21 cellular contexts compared by ENCODE assay signal in genomic region chr5:134148986-134149539, GRCh38. TPM values are rescaled to one million over a fixed set of nuclear protein-coding genes. Genes with fewer than 3 reads are reported as not detected.
A peak's percentile ranks its signal among the peaks of the same experiment; 100 is the strongest.
DNase-seq lines count a peak whose midpoint lies in the region; ATAC-seq, FAIRE-seq and TF ChIP-seq lines count a peak whose summit lies in the region.
"Had no signal": no experiment of that assay in that cellular context is flagged by ENCODE, and none has a peak within 500 bp of the region (broad histone marks: within the 10 kb centered on the region; RNA-seq: fewer than 3 reads in every experiment).

No MANE protein-coding gene starts in this region.

- H3K27ac Mint-ChIP-seq in CD4-positive, alpha-beta T cell: peak overlapping the region; percentile 89
- H3K27ac Mint-ChIP-seq in naive B cell: peak overlapping the region in 5 of 6 donors; percentile 26 to 71 (median 42)

- no peak for TF ChIP-seq EP300 in GM12878 (IDR thresholded peaks at IDR 0.05; ENCODE audit: borderline replicate concordance in 1 of 2, control insufficient read depth in 1 of 2, low read depth in 2 of 2, low read length in 2 of 2)

- no peaks in the 10 kb centered on the region for H3K27me3 ChIP-seq in CD4-positive, alpha-beta T cell (ENCODE audit: control insufficient read depth, insufficient read depth, low read length)
- H3K27me3 ChIP-seq in DND-41 (ENCODE audit: insufficient read depth, low read length, poor library complexity) (no peaks in the 10 kb centered on the region), GM12878 (replicated peaks in 1 of 2; ENCODE audit: control insufficient read depth in 2 of 2, insufficient read depth in 2 of 2, low read length in 1 of 2) (no peaks in the 10 kb centered on the region), right cardiac atrium (ENCODE audit: control insufficient read depth, insufficient read depth) (no peaks in the 10 kb centered on the region)
- H3K27me3 ChIP-seq: colonic mucosa, left lung, SJSA1, transverse colon had no signal

- no peaks in the 10 kb centered on the region for H3K4me1 ChIP-seq in DND-41 (ENCODE audit: insufficient read depth, low read length)
- no peaks in the 10 kb centered on the region for H3K4me1 ChIP-seq in GM12878 (ENCODE audit: control insufficient read depth, insufficient read depth, low read length)
- peaks cover 10% of the 10 kb centered on the region for H3K4me1 ChIP-seq in right cardiac atrium (ENCODE audit: control insufficient read depth, insufficient read depth, low read length)
- H3K4me1 ChIP-seq: colonic mucosa had no signal

- POLR2A ChIA-PET in CD4-positive, alpha-beta T cell (lab: Charles Lee): interaction anchor here (0.6 to 24.9 kb wide), 10 partner anchors 11 to 1613 kb away, joined by 3 to 350 read pairs (median 4); partner anchors contain the start of genes PPP2CA and SKP1
- POLR2A ChIA-PET in GM12878 (lab: Charles Lee): interaction anchor here (0.5 to 0.6 kb wide), 3 partner anchors 24 to 83 kb away, joined by 4 to 5 read pairs (median 5); no protein-coding TSS in a partner anchor

- FAIRE-seq in GM12878 (lab: Jason Lieb, UNC): no peak
- FAIRE-seq: D721Med, G401.6 had no signal

- no peak overlapping the region for H2AFZ ChIP-seq in DND-41 (ENCODE audit: low read depth, low read length)
- H2AFZ ChIP-seq in GM12878 (ENCODE audit: control insufficient read depth, low read depth, low read length): no peak overlapping the region

- H3K36me3 ChIP-seq in DND-41 (ENCODE audit: insufficient read depth, low read length) (peaks cover 92% of the 10 kb centered on the region), GM12878 (ENCODE audit: control insufficient read depth in 2 of 2, insufficient read depth in 2 of 2, low read length in 1 of 2) (peaks cover 27 to 30% of the 10 kb centered on the region in 2 experiments)

- intact Hi-C loops in CD4-positive, alpha-beta T cell (cut with DNase I, micrococcal nuclease): no loop called here
- intact Hi-C loops in GM12878 (cut with micrococcal nuclease; ENCODE audit: unreplicated experiment): no loop called here
- intact Hi-C loops in right cardiac atrium (cut with DNase I): loop anchor here in 1 of 4 donors (10.0 kb wide), 1 partner anchor 104 kb away; no protein-coding TSS in a partner anchor

- no peaks in the 10 kb centered on the region for H3K27me3 Mint-ChIP-seq in CD4-positive, alpha-beta T cell
- no peaks in the 10 kb centered on the region for H3K27me3 Mint-ChIP-seq in naive B cell

- TF ChIP-seq POLR2A in GM12878 (IDR thresholded peaks at IDR 0.05; ENCODE audit: low read depth, low read length) (no peak), GM18505 (IDR thresholded peaks at IDR 0.05; ENCODE audit: borderline replicate concordance, extremely low read depth, insufficient read depth, insufficient read length) (no peak)

- H3K9me3 Mint-ChIP-seq in CD4-positive, alpha-beta T cell: no peaks in the 10 kb centered on the region
- H3K9me3 Mint-ChIP-seq in naive B cell: no peaks in the 10 kb centered on the region
- H3K9me3 Mint-ChIP-seq: activated T-cell treated with anti-CD3 and anti-CD28 coated beads, Interleukin-2, amount 50 U/mL, for 4 hours had no signal

- no peak overlapping the region for H3K9ac ChIP-seq in DND-41 (ENCODE audit: low read depth, low read length)
- H3K9ac ChIP-seq in GM12878 (ENCODE audit: control insufficient read depth, insufficient read depth, low read length): no peak overlapping the region

- H3K9me3 ChIP-seq in CD4-positive, alpha-beta T cell (ENCODE audit: control insufficient read depth, low read length): no peaks in the 10 kb centered on the region
- H3K9me3 ChIP-seq in DND-41 (ENCODE audit: insufficient read depth, low read length, severe bottlenecking): no peaks in the 10 kb centered on the region
- H3K9me3 ChIP-seq in GM12878 (replicated peaks; ENCODE audit: control insufficient read depth, insufficient read depth, low read length): no peaks in the 10 kb centered on the region
- no peaks in the 10 kb centered on the region for H3K9me3 ChIP-seq in right cardiac atrium (ENCODE audit: control insufficient read depth, low read length)
- H3K9me3 ChIP-seq: colonic mucosa, left lung, SJSA1, transverse colon had no signal

- peak overlapping the region; percentile 36 for H3K4me3 Mint-ChIP-seq in CD4-positive, alpha-beta T cell
- H3K4me3 Mint-ChIP-seq in naive B cell: no peak overlapping the region
- H3K4me3 Mint-ChIP-seq: activated T-cell treated with anti-CD3 and anti-CD28 coated beads, Interleukin-2, amount 50 U/mL, for 4 hours had no signal

- ATAC-seq in CD4-positive, alpha-beta T cell (ENCODE audit: poor library complexity): no peak
- ATAC-seq in DND-41 (ENCODE audit: insufficient read depth, low read depth) (peak; percentile 10; the same call in 1 of the 3 replicates), GM12878 (no peak), naive B cell (ENCODE audit: low read depth in 2 of 2) (no peak), GM18505 (IDR thresholded peaks at IDR 0.05; ENCODE audit: unreplicated experiment) (no peak), right cardiac atrium (no peak)
- ATAC-seq: activated T-cell treated with anti-CD3 and anti-CD28 coated beads, Interleukin-2, amount 50 U/mL, for 4 hours; left lung; PC-3 had no signal

- SMC1A ChIA-PET in GM12878 (lab: Charles Lee; ENCODE audit: uncharacterized antibody, unreplicated experiment): interaction anchor here (21.6 kb wide), 1 partner anchor 110 kb away, joined by 441 read pairs; no protein-coding TSS in a partner anchor

- H3K4me2 ChIP-seq in DND-41 (ENCODE audit: insufficient read depth, low read length) (no peak overlapping the region), GM12878 (ENCODE audit: control insufficient read depth, insufficient read depth) (no peak overlapping the region)

- RAD21 ChIA-PET in GM12878 (lab: Charles Lee; ENCODE audit: unreplicated experiment): interaction anchor here (2.9 to 5.8 kb wide), 2 partner anchors 48 to 108 kb away, joined by 30 to 63 read pairs; no protein-coding TSS in a partner anchor

- H3K4me1 Mint-ChIP-seq in CD4-positive, alpha-beta T cell (ENCODE audit: low read depth): peaks cover 78% of the 10 kb centered on the region
- peaks cover 5 to 15% (median 10%) of the 10 kb centered on the region in 3 donors for H3K4me1 Mint-ChIP-seq in naive B cell

- peaks cover 46% of the 10 kb centered on the region for H3K79me2 ChIP-seq in DND-41 (ENCODE audit: insufficient read depth, low read length)
- H3K79me2 ChIP-seq in GM12878 (ENCODE audit: control insufficient read depth, insufficient read depth, low read length): no peaks in the 10 kb centered on the region

- H3K4me3 ChIP-seq in DND-41 (ENCODE audit: low read depth in 1 of 2, low read length in 2 of 2) (no peak overlapping the region), GM12878 (no peak overlapping the region), right cardiac atrium (ENCODE audit: low read length) (no peak overlapping the region)
- H3K4me3 ChIP-seq: colonic mucosa, left lung, SJSA1, transverse colon had no signal

- CTCF ChIA-PET in CD4-positive, alpha-beta T cell (lab: Charles Lee): interaction anchor here (1.1 to 2.8 kb wide), 2 partner anchors 17 to 109 kb away, joined by 4 to 22 read pairs; no protein-coding TSS in a partner anchor
- CTCF ChIA-PET in GM12878 (lab: Yijun Ruan, JAX): interaction anchor here (0.8 to 24.1 kb wide), 2 partner anchors 110 to 123 kb away, joined by 3 to 792 read pairs; no protein-coding TSS in a partner anchor

- peak overlapping the region; percentile 26 for H3K27ac ChIP-seq in CD4-positive, alpha-beta T cell (ENCODE audit: low read depth, low read length)
- H3K27ac ChIP-seq in DND-41 (ENCODE audit: low read length) (no peak overlapping the region), GM12878 (ENCODE audit: control insufficient read depth, insufficient read depth) (no peak overlapping the region), right cardiac atrium (ENCODE audit: low read length) (no peak overlapping the region)
- H3K27ac ChIP-seq: colonic mucosa, left lung, SJSA1 had no signal

- WGBS in GM12878 (ENCODE audit: insufficient coverage, insufficient replicate concordance, low lambda C conversion rate, missing lambda C conversion rate): 93% methylated on average over 6 of the region's 6 CpGs
- WGBS in right cardiac atrium: 90% methylated on average over 6 of the region's 6 CpGs

- no peak for TF ChIP-seq CTCF in CD4-positive, alpha-beta T cell (IDR thresholded peaks at IDR 0.05)
- TF ChIP-seq CTCF in DND-41 (IDR thresholded peaks at IDR 0.05; ENCODE audit: borderline replicate concordance, extremely low read depth, low read length, poor library complexity, severe bottlenecking) (no peak), GM12878 (IDR thresholded peaks at IDR 0.05 in 2 of 3, conservative IDR thresholded peaks at IDR 0.05 in 1 of 3; ENCODE audit: control insufficient read depth in 2 of 3, extremely low read depth in 1 of 3, insufficient read depth in 1 of 3, low read depth in 3 of 3, low read length in 3 of 3) (no peak)

- no peak for TF ChIP-seq RAD21 in GM12878 (IDR thresholded peaks at IDR 0.05; ENCODE audit: insufficient read depth, low read depth, low read length)

- peaks cover 52% of the 10 kb centered on the region for H4K20me1 ChIP-seq in DND-41 (ENCODE audit: insufficient read depth, low read length)
- H4K20me1 ChIP-seq in GM12878 (ENCODE audit: control insufficient read depth, insufficient read depth): no peaks in the 10 kb centered on the region

- BruUV-seq in GM12878 (replicated peaks; lab: Mats Ljungman, UMichigan): no TSS peak

- DNase-seq in CD4-positive, alpha-beta T cell: peak in 1 of 10 experiments; percentile 2
- DNase-seq in DND-41: no peak
- no peak for DNase-seq in GM12878 (ENCODE audit: low read depth, low spot score)
- no peak for DNase-seq in naive B cell
- DNase-seq in GF-D8 (lab: John Stamatoyannopoulos, UW): no peak
- DNase-seq in NCI-H524 treated with DMSO at 0.1 percent for 48 hours (lab: John Stamatoyannopoulos, UW): no peak
- DNase-seq in right cardiac atrium: no peak
- DNase-seq: activated T-cell treated with anti-CD3 and anti-CD28 coated beads, Interleukin-2, amount 50 U/mL, for 4 hours; AML-193; aorta; colonic mucosa; left lung; NCI-H2081; stimulated activated CD4-positive, alpha-beta T cell treated with anti-CD3 and anti-CD28 coated beads, Interleukin-4, amount 100 ng/mL, for 1 hour; T1000; transverse colon had no signal

- in situ Hi-C loops in GM12878 (cut with MboI): no loop called here

- H3K36me3 Mint-ChIP-seq in CD4-positive, alpha-beta T cell (ENCODE audit: low read depth): peaks cover 91% of the 10 kb centered on the region
- peaks cover 7 to 9% of the 10 kb centered on the region in 2 donors for H3K36me3 Mint-ChIP-seq in naive B cell

RNA-seq across cellular contexts. Expression of gene SKP1, which starts 27.7 kb away (rescaled TPM):
- 100 to 1,000 TPM; 303 to 314 TPM for total RNA-seq in CD4-positive, alpha-beta T cell
- total RNA-seq in GM12878 (2013; cell fraction: nucleolus; rRNA removed): 141 and 142 TPM in 2 replicates
- total RNA-seq in GM12878 (2014; rRNA removed): 100 and 114 TPM in 2 replicates
- total RNA-seq in GM12878 (2014; rRNA removed; fragmentation: Illumina TruSeq; extraction: Trizol): 404 and 421 TPM in 2 replicates
- 202 and 204 TPM in 2 replicates for total RNA-seq in GM12878 (2021)
- polyA plus RNA-seq in GM12878 (2011; ENCODE audit: low read depth): 197 TPM
- polyA plus RNA-seq in GM12878 (2011; rRNA removed): 351 and 383 TPM in 2 replicates
- polyA plus RNA-seq in GM12878 (2011; cell fraction: cytosol; rRNA removed): 151 TPM in 2 replicates
- polyA plus RNA-seq in GM12878 (2011; cell fraction: nucleus; rRNA removed): 163 and 175 TPM in 2 replicates
- 274 and 324 TPM in 2 replicates for polyA plus RNA-seq in GM12878 (2012)
- polyA plus RNA-seq in GM12878 (2014; fragmentation: Illumina TruSeq; extraction: Trizol): 617 and 795 TPM in 2 replicates
- 1,000 to 10,000 TPM; 1,587 to 1,686 TPM for polyA plus RNA-seq in GM12878 (2014; fragmentation: Nextera tagmentation; extraction: Ambion mirVana)
- 305 and 398 TPM in 2 replicates for polyA plus RNA-seq in GM12878 (2014; rRNA removed)
- 100 to 1,000 TPM; 868 to 919 TPM for polyA plus RNA-seq in GM12878 (2016; fragmentation: Nextera tagmentation; extraction: Ambion mirVana)
- 121 and 212 TPM in 2 replicates for polyA minus RNA-seq in GM12878 (2011; rRNA and poly(A)+ RNA removed)
- polyA minus RNA-seq in GM12878 (2011; cell fraction: cytosol; rRNA and poly(A)+ RNA removed): 60.8 and 63.6 TPM in 2 replicates
- polyA minus RNA-seq in GM12878 (2011; cell fraction: nucleus; rRNA and poly(A)+ RNA removed): 32.6 and 47.6 TPM in 2 replicates
- 1,000 to 10,000 TPM; 1,058 to 1,567 (median 1,113) TPM for polyA plus RNA-seq in naive B cell (ENCODE audit: low read depth in 6 of 6)
- 100 to 1,000 TPM; 459 to 523 (median 498) TPM for total RNA-seq in right cardiac atrium
- 698 TPM for polyA plus RNA-seq in right cardiac atrium

RNA-seq across cellular contexts. Expression of gene TCF7, which starts 34.6 kb away (rescaled TPM):
- 100 to 1,000 TPM; 480 to 493 TPM for total RNA-seq in CD4-positive, alpha-beta T cell
- total RNA-seq in GM12878 (2013; cell fraction: nucleolus; rRNA removed): 344 and 364 TPM in 2 replicates
- total RNA-seq in GM12878 (2014; rRNA removed) (19.6 and 21.6 TPM in 2 replicates), GM12878 (2014; rRNA removed; fragmentation: Illumina TruSeq; extraction: Trizol) (23.3 and 24.0 TPM in 2 replicates), GM12878 (2021) (60.2 and 63.5 TPM in 2 replicates), right cardiac atrium (1 to 10 TPM; 1.3 to 4.0 (median 3.4) TPM)
- 26.0 TPM for polyA plus RNA-seq in GM12878 (2011; ENCODE audit: low read depth)
- polyA plus RNA-seq in GM12878 (2011; rRNA removed) (20.5 and 34.6 TPM in 2 replicates), GM12878 (2014; fragmentation: Illumina TruSeq; extraction: Trizol) (44.1 and 59.3 TPM in 2 replicates), GM12878 (2014; fragmentation: Nextera tagmentation; extraction: Ambion mirVana) (10 to 100 TPM in 1 of 2 experiments, 1 to 10 TPM in 1; 10.0 to 13.2 TPM), GM12878 (2014; rRNA removed) (29.0 and 37.6 TPM in 2 replicates), GM12878 (2016; fragmentation: Nextera tagmentation; extraction: Ambion mirVana) (10 to 100 TPM; 22.7 to 23.2 TPM), naive B cell (ENCODE audit: low read depth in 6 of 6) (1 to 10 TPM in 5 of 6 donors, under 1 TPM in 1; 0.34 to 3.7 (median 2.4) TPM), right cardiac atrium (4.4 TPM)
- polyA plus RNA-seq in GM12878 (2011; cell fraction: cytosol; rRNA removed): 27.6 and 32.9 TPM in 2 replicates
- polyA plus RNA-seq in GM12878 (2011; cell fraction: nucleus; rRNA removed): 62.1 and 64.0 TPM in 2 replicates
- 52.2 and 55.4 TPM in 2 replicates for polyA plus RNA-seq in GM12878 (2012)
- 52.8 and 74.5 TPM in 2 replicates for polyA minus RNA-seq in GM12878 (2011; rRNA and poly(A)+ RNA removed)
- polyA minus RNA-seq in GM12878 (2011; cell fraction: cytosol; rRNA and poly(A)+ RNA removed): 25.0 and 25.4 TPM in 2 replicates
- polyA minus RNA-seq in GM12878 (2011; cell fraction: nucleus; rRNA and poly(A)+ RNA removed): 60.7 and 103 TPM in 2 replicates
